8 cellular contexts compared by ENCODE assay signal in the genomic region with DNA sequence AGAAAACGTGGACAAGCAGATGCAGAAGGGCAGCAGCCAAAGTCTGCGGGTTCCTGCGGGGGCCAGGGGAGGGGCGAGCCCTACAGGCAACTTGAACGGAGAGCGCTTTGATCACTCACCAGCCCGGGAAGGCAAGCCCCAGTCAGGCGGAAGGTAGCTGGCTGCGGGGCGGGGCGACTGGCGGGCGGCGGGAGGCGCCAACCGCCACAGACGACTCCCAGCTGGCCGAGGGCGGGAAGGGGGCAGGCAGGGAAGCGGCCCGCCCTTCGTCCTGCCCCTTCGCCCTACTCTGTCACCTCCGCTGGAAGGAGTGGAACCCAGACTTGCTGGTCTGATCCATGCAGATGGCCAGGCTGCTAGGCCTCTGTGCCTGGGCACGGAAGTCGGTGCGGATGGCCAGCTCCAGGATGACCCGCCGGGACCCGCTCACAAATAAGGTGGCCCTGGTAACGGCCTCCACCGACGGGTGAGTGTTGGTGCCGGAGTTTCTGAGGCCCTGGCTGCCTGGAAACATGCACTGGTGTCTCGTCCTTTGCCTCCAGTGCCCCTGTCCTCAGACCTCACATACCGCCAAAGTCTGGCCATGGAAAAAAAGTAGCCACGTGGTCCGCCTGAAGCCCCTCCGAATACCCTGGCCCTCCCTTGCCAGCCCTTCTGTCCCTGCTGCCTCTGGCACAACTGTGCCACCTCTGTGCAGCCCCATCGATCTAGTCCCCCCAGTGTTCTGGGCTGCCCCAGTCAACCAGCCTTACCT. TPM values are rescaled to one million over a fixed set of nuclear protein-coding genes. Genes with fewer than 3 reads are reported as not detected.
DNase-seq lines count a peak whose midpoint lies in the region; ATAC-seq and TF ChIP-seq lines count a peak whose summit lies in the region.
"Not testable (repeated sequence)": the region's sequence is repeated elsewhere in the genome, so short reads cannot be mapped to it uniquely, and the experiment has no call there.

A gene (plus strand): TSS at position 320 of the 754 bp plus-strand sequence. CDS start 19 bp downstream, at position 339.

- H3K9me3 Mint-ChIP-seq in activated T-cell treated with anti-CD3 and anti-CD28 coated beads, Interleukin-2, amount 50 U/mL, for 72 hours = not testable (repeated sequence)

- H3K4me3 Mint-ChIP-seq in activated T-cell treated with anti-CD3 and anti-CD28 coated beads, Interleukin-2, amount 50 U/mL, for 72 hours = peak within 1 kb of the TSS; percentile 85 to 96

- 33% methylated on average over 13 of the region's 40 CpGs for WGBS in esophagus muscularis mucosa

- peak within 1 kb of the TSS; percentile 42 to 75 (median 60) for H3K27ac ChIP-seq in esophagus muscularis mucosa (replicated peaks in 1 of 4)
- not testable (repeated sequence) for H3K27ac ChIP-seq in muscle layer of duodenum (ENCODE audit: low read length)

- intact Hi-C loops in esophagus muscularis mucosa (cut with DNase I) = not testable (repeated sequence)

- DNase-seq in D341Med (ENCODE audit: low spot score) (peak; percentile 52), RKO (ENCODE audit: low spot score) (peak; percentile 86), esophagus muscularis mucosa (ENCODE audit: extremely low spot score) (peak; percentile 92)
- DNase-seq in activated T-cell treated with anti-CD3 and anti-CD28 coated beads, Interleukin-2, amount 50 U/mL, for 72 hours = peak; percentile 85 to 87
- peak; percentile 36 to 43 for DNase-seq in stimulated activated CD8-positive, alpha-beta memory T cell treated with anti-CD3 and anti-CD28 coated beads, Interleukin-2, amount 100 ng/mL, for 1 hour (ENCODE audit: low read depth in 2 of 2)

- H3K36me3 ChIP-seq in esophagus muscularis mucosa; muscle layer of duodenum (ENCODE audit: control insufficient read depth in 1 of 2, insufficient read depth in 2 of 2, low read length in 2 of 2): not testable (repeated sequence)

- not testable (repeated sequence) for TF ChIP-seq EP300 in esophagus muscularis mucosa (IDR thresholded peaks at IDR 0.05)

- ATAC-seq in GM21360 (IDR thresholded peaks at IDR 0.05; ENCODE audit: unreplicated experiment) (peak; percentile 67), HG03558 (IDR thresholded peaks at IDR 0.05; ENCODE audit: extremely low read depth, unreplicated experiment) (peak; percentile 72)
- peak; percentile 94 to 96 for ATAC-seq in activated T-cell treated with anti-CD3 and anti-CD28 coated beads, Interleukin-2, amount 50 U/mL, for 72 hours (replicated peaks in 1 of 2)

- peak within 1 kb of the TSS; percentile 94 for H3K27ac Mint-ChIP-seq in activated T-cell treated with anti-CD3 and anti-CD28 coated beads, Interleukin-2, amount 50 U/mL, for 72 hours

- H3K27me3 ChIP-seq in esophagus muscularis mucosa; muscle layer of duodenum (ENCODE audit: low read depth, low read length): not testable (repeated sequence)

- peaks cover 6 to 27% (median 9%) of the 10 kb centered on the region in 4 donors for H3K4me1 ChIP-seq in esophagus muscularis mucosa
- not testable (repeated sequence) for H3K4me1 ChIP-seq in muscle layer of duodenum (ENCODE audit: control insufficient read depth in 1 of 2, insufficient read depth in 2 of 2, low read length in 2 of 2)

- not testable (repeated sequence) for TF ChIP-seq CTCF in esophagus muscularis mucosa (IDR thresholded peaks at IDR 0.05)

- TF ChIP-seq POLR2A in esophagus muscularis mucosa (IDR thresholded peaks at IDR 0.05; ENCODE audit: low read depth) = peak; percentile 16

- H3K36me3 Mint-ChIP-seq in activated T-cell treated with anti-CD3 and anti-CD28 coated beads, Interleukin-2, amount 50 U/mL, for 72 hours (ENCODE audit: insufficient read depth in 2 of 2) = not testable (repeated sequence)

- peak within 1 kb of the TSS; percentile 25 to 62 (median 44) for H3K4me3 ChIP-seq in esophagus muscularis mucosa
- H3K4me3 ChIP-seq in muscle layer of duodenum (ENCODE audit: low read depth in 1 of 2, low read length in 2 of 2) = peak within 1 kb of the TSS; percentile 16 to 58

- H3K9me3 ChIP-seq in esophagus muscularis mucosa; muscle layer of duodenum (ENCODE audit: control insufficient read depth in 1 of 2, low read length in 2 of 2): not testable (repeated sequence)

- peaks cover 37% of the 10 kb centered on the region for H3K4me1 Mint-ChIP-seq in activated T-cell treated with anti-CD3 and anti-CD28 coated beads, Interleukin-2, amount 50 U/mL, for 72 hours (ENCODE audit: low read depth)

- not testable (repeated sequence) for H3K27me3 Mint-ChIP-seq in activated T-cell treated with anti-CD3 and anti-CD28 coated beads, Interleukin-2, amount 50 U/mL, for 72 hours (ENCODE audit: low read depth)

RNA-seq across cellular contexts. Expression of the gene that starts here (rescaled TPM):
- total RNA-seq in activated T-cell treated with anti-CD3 and anti-CD28 coated beads, Interleukin-2, amount 50 U/mL, for 72 hours = 10 to 100 TPM; 24.7 to 27.2 TPM
- 10 to 100 TPM in 3 of 4 donors, 1 to 10 TPM in 1; 9.4 to 23.9 (median 21.1) TPM for total RNA-seq in esophagus muscularis mucosa

Comparison
In these comparisons a context has a peak if more than half of its experiments do, and no peak if none do; other contexts are left out.
1. DNase-seq: peak in every context shown above with its lines; median percentile 92 in esophagus muscularis mucosa; 86 in RKO; 86 in activated T-cell treated with anti-CD3 and anti-CD28 coated beads, Interleukin-2, amount 50 U/mL, for 72 hours; 52 in D341Med; 40 in stimulated activated CD8-positive, alpha-beta memory T cell treated with anti-CD3 and anti-CD28 coated beads, Interleukin-2, amount 100 ng/mL, for 1 hour.